In genomic region chr2:209240204-209240603, GRCh38 we compare ENCODE assay signal across 23 cellular contexts.
"Had no signal": no experiment of that assay in that cellular context is flagged by ENCODE, and none has a peak within 500 bp of the region (broad histone marks: within the 10 kb centered on the region; RNA-seq: fewer than 3 reads in every experiment).

No MANE protein-coding gene starts in this region.

- FAIRE-seq: small intestine, urothelium cell line had no signal

- H3K27me3 ChIP-seq: neural progenitor cell, ovary, right lobe of liver, sigmoid colon, stomach, thyroid gland, tibial nerve, upper lobe of left lung, vagina had no signal

- ATAC-seq: natural killer cell; psoas muscle; right cardiac atrium; right lobe of liver; stimulated activated effector memory CD8-positive, alpha-beta T cell treated with anti-CD3 and anti-CD28 coated beads, Interleukin-12 subunit alpha, Interleukin-12 subunit beta, amount 100 ng/mL, for 72 hours; stimulated activated naive B cell treated with anti-CD40 and anti-IgM and Interleukin-4, amounts not matched to agents 10 μg/mL and 1 μg/mL and 100 μg/mL, for 72 hours had no signal

- H3K27ac ChIP-seq: neural progenitor cell, ovary, psoas muscle, right lobe of liver, sigmoid colon, stomach, thoracic aorta, thyroid gland, tibial nerve, upper lobe of left lung, vagina had no signal

- H3K9me3 ChIP-seq: ovary, right lobe of liver, thyroid gland, vagina had no signal

- H3K4me1 ChIP-seq: neural progenitor cell, psoas muscle, right lobe of liver, sigmoid colon, stomach, thyroid gland, tibial nerve, upper lobe of left lung, vagina had no signal

- DNase-seq: natural killer cell; occipital lobe; ovary; psoas muscle; right cardiac atrium; right lobe of liver; sigmoid colon; small intestine; stimulated activated CD4-positive, alpha-beta T cell treated with anti-CD3 and anti-CD28 coated beads, Interleukin-15, amount 100 ng/mL, for 24 hours; stimulated activated CD4-positive, alpha-beta T cell treated with anti-CD3 and anti-CD28 coated beads, Interleukin-2, amount 100 ng/mL, for 24 hours; stimulated activated CD4-positive, alpha-beta T cell treated with anti-CD3 and anti-CD28 coated beads, Interleukin-2, amount 100 ng/mL, for 48 hours; stimulated activated CD4-positive, alpha-beta T cell treated with anti-CD3 and anti-CD28 coated beads, Interleukin-4, amount 100 ng/mL, for 24 hours; stimulated activated naive B cell treated with anti-CD40 and anti-IgM and Interleukin-4, amounts not matched to agents 10 μg/mL and 1 μg/mL and 100 μg/mL, for 72 hours; stimulated activated naive CD4-positive, alpha-beta T cell treated with Interleukin-2 at 50 U/mL for 16 hours; stomach; thyroid gland; upper lobe of left lung had no signal

- H3K4me3 ChIP-seq: neural progenitor cell, ovary, psoas muscle, right lobe of liver, sigmoid colon, stomach, thoracic aorta, thyroid gland, tibial nerve, upper lobe of left lung, vagina had no signal

- H3K36me3 ChIP-seq: neural progenitor cell, ovary, right lobe of liver, sigmoid colon, stomach, thoracic aorta, thyroid gland, tibial nerve, upper lobe of left lung, vagina had no signal
